ENCODE assay signal across 9 cellular contexts in genomic region chr6:116229287-116229913, GRCh38. TPM values are rescaled to one million over a fixed set of nuclear protein-coding genes. Genes with fewer than 3 reads are reported as not detected.
DNase-seq lines count a peak whose midpoint lies in the region; ATAC-seq and TF ChIP-seq lines count a peak whose summit lies in the region.
"Had no signal": no experiment of that assay in that cellular context is flagged by ENCODE, and none has a peak within 500 bp of the region (broad histone marks: within the 10 kb centered on the region; RNA-seq: fewer than 3 reads in every experiment).

No MANE protein-coding gene starts in this region.

- no TSS peak for BruUV-seq in MCF 10A (replicated peaks; lab: Mats Ljungman, UMichigan)
- no TSS peak for BruUV-seq in mammary epithelial cell (replicated peaks; lab: Mats Ljungman, UMichigan)

- H3K9me3 ChIP-seq in mammary epithelial cell (replicated peaks; ENCODE audit: insufficient read depth, low read length): no peaks in the 10 kb centered on the region
- H3K9me3 ChIP-seq in iPS-20b (ENCODE audit: insufficient read depth, low read depth, low read length): no peaks in the 10 kb centered on the region

- no peak overlapping the region for H3K4me2 ChIP-seq in mammary epithelial cell (ENCODE audit: insufficient read depth, low read depth, low read length)

- H3K4me3 Mint-ChIP-seq in MCF 10A (ENCODE audit: unreplicated experiment): no peak overlapping the region
- H3K4me3 Mint-ChIP-seq: T-helper 1 cell treated with Interleukin-12 subunit alpha and Interleukin-12 subunit beta and Interleukin-4 antibody, amounts not matched to agents 30 μg/mL and 1 μg/mL, for 36 hours had no signal

- H3K4me1 Mint-ChIP-seq in MCF 10A (ENCODE audit: insufficient read depth, unreplicated experiment): no peaks in the 10 kb centered on the region

- 95% methylated on average over 17 of the region's 17 CpGs for whole genome bisulfite sequencing in mammary epithelial cell (ENCODE audit: low coverage, missing lambda C conversion rate)

- H3K4me1 ChIP-seq in mammary epithelial cell (ENCODE audit: insufficient read depth, low read length) (no peaks in the 10 kb centered on the region), iPS-20b (ENCODE audit: insufficient read depth, low read length) (no peaks in the 10 kb centered on the region)

- peaks cover under 1% of the 10 kb centered on the region for H3K36me3 ChIP-seq in mammary epithelial cell (ENCODE audit: insufficient read depth, low read length)
- no peaks in the 10 kb centered on the region for H3K36me3 ChIP-seq in iPS-20b (ENCODE audit: insufficient read depth, low read depth, low read length)

- POLR2A ChIA-PET in MCF 10A (lab: Yijun Ruan, JAX): interaction anchor here (1.1 kb wide), 1 partner anchor 25 kb away, joined by 4 read pairs; the partner anchor contains the start of gene TSPYL4

- H3K27me3 ChIP-seq in mammary epithelial cell (ENCODE audit: insufficient read depth, low read length) (no peaks in the 10 kb centered on the region), iPS-20b (ENCODE audit: insufficient read depth, low read length) (no peaks in the 10 kb centered on the region)

- in situ Hi-C loops in mammary epithelial cell (cut with MboI; ENCODE audit: low sequenced_read_pairs in 2 of 2): no loop called here

- no peaks in the 10 kb centered on the region for H3K79me2 ChIP-seq in mammary epithelial cell (ENCODE audit: insufficient read depth, low read length)

- H3K27me3 Mint-ChIP-seq in MCF 10A (ENCODE audit: insufficient read depth, unreplicated experiment): no peaks in the 10 kb centered on the region

- DNase-seq in MCF 10A (ENCODE audit: unreplicated experiment) (peak; percentile 36), mammary epithelial cell (no peak), brain pericyte (ENCODE audit: low read depth, low spot score) (peak; percentile 89), superior temporal gyrus (ENCODE audit: extremely low spot score) (peak; percentile 99), SHP77 (lab: John Stamatoyannopoulos, UW) (no peak)

- TF ChIP-seq CTCF in MCF 10A (IDR thresholded peaks at IDR 0.05; ENCODE audit: unreplicated experiment) (no peak), mammary epithelial cell (conservative IDR thresholded peaks at IDR 0.05 in 1 of 2, IDR thresholded peaks at IDR 0.05 in 1 of 2; ENCODE audit: extremely low read depth in 1 of 2, insufficient read depth in 1 of 2, low read depth in 1 of 2, low read length in 2 of 2) (no peak)

- H3K27ac Mint-ChIP-seq in MCF 10A (ENCODE audit: low read depth, unreplicated experiment): no peak overlapping the region
- H3K27ac Mint-ChIP-seq: T-helper 1 cell treated with Interleukin-12 subunit alpha and Interleukin-12 subunit beta and Interleukin-4 antibody, amounts not matched to agents 30 μg/mL and 1 μg/mL, for 36 hours had no signal

- no peaks in the 10 kb centered on the region for H3K9me3 Mint-ChIP-seq in MCF 10A (ENCODE audit: unreplicated experiment)
- H3K9me3 Mint-ChIP-seq: T-helper 1 cell treated with Interleukin-12 subunit alpha and Interleukin-12 subunit beta and Interleukin-4 antibody, amounts not matched to agents 30 μg/mL and 1 μg/mL, for 36 hours had no signal

- CTCF ChIA-PET in MCF 10A (lab: Yijun Ruan, JAX): interaction anchor here (0.5 to 2.9 kb wide), 4 partner anchors 11 to 457 kb away, joined by 3 to 22 read pairs (median 5); no protein-coding TSS in a partner anchor
- CTCF ChIA-PET in mammary epithelial cell (lab: Charles Lee; ENCODE audit: low non-redundant PET): no interaction called here

- no peaks in the 10 kb centered on the region for H3K36me3 Mint-ChIP-seq in MCF 10A (ENCODE audit: insufficient read depth, unreplicated experiment)

- no peak for ATAC-seq in HG02840 (IDR thresholded peaks at IDR 0.05; ENCODE audit: low FRiP score, unreplicated experiment)
- ATAC-seq in GM21390 (IDR thresholded peaks at IDR 0.05; ENCODE audit: unreplicated experiment): no peak

- no peak overlapping the region for H3K4me3 ChIP-seq in mammary epithelial cell (replicated peaks in 1 of 3; ENCODE audit: insufficient read depth in 1 of 3, low read depth in 2 of 3, low read length in 3 of 3)
- H3K4me3 ChIP-seq in iPS-20b (ENCODE audit: low read length): peak overlapping the region; percentile 40; the same call in 1 of the 2 replicates

- dilution Hi-C loops in mammary epithelial cell (cut with HindIII; ENCODE audit: low sequenced_read_pairs): no loop called here

- no peak overlapping the region for H2AFZ ChIP-seq in mammary epithelial cell (ENCODE audit: low read depth, low read length)

- H3K27ac ChIP-seq in mammary epithelial cell (ENCODE audit: insufficient read depth, low read depth, low read length) (no peak overlapping the region), iPS-20b (ENCODE audit: low read length) (no peak overlapping the region)

- H4K20me1 ChIP-seq in mammary epithelial cell (ENCODE audit: insufficient read depth, low read length): no peaks in the 10 kb centered on the region

- H3K9ac ChIP-seq in mammary epithelial cell (ENCODE audit: insufficient read depth, low read length) (no peak overlapping the region), iPS-20b (ENCODE audit: low read depth, low read length) (peak overlapping the region; percentile 67; the same call in 1 of the 2 replicates)

- intact Hi-C loops in MCF 10A (cut with micrococcal nuclease) (no loop called here), mammary epithelial cell (cut with micrococcal nuclease) (no loop called here)

RNA-seq across cellular contexts. Expression of gene TSPYL4, which starts 24.5 kb away (rescaled TPM):
- total RNA-seq in MCF 10A (2022): 9.1 and 9.8 TPM in 2 replicates
- total RNA-seq in mammary epithelial cell: 10 to 100 TPM; 11.8 to 14.5 TPM
- polyA plus RNA-seq in mammary epithelial cell: 8.9 TPM
- 18.9 TPM for polyA minus RNA-seq in mammary epithelial cell

RNA-seq across cellular contexts. Expression of gene TSPYL1, which starts 50.3 kb away (rescaled TPM):
- total RNA-seq in MCF 10A (2022): 67.4 and 85.0 TPM in 2 replicates
- 100 to 1,000 TPM; 103 to 167 TPM for total RNA-seq in mammary epithelial cell
- polyA plus RNA-seq in mammary epithelial cell: 64.6 TPM
- 105 TPM for polyA minus RNA-seq in mammary epithelial cell

Comparison
In these comparisons a context has a peak if more than half of its experiments do, and no peak if none do; other contexts are left out.
1. DNase-seq: peak in MCF 10A (single experiment), brain pericyte (single experiment) and superior temporal gyrus (single experiment); none in mammary epithelial cell (single experiment) and SHP77 (0 of 2).